ENCODE assay signal across 15 cellular contexts in the genomic region with DNA sequence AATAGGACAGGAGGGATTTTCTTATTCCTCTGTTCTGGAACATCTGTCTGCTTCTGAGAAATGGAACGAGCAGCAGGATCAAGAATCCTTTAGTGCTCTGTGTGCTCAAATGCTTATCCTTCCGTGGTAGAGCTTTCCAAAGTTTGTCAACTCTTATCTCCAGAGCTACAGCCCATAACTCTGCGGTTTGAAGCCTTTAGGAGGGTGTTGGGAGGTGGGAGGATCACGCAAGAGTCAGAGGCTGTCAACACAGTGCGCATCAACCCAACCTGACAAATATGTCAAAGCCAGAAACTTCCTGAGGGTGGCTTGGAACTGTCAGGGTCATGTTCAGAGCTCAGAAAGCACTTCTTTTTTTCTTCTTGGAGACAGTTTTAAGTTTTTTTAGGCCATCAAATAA.
DNase-seq lines count a peak whose midpoint lies in the region; ATAC-seq, FAIRE-seq and TF ChIP-seq lines count a peak whose summit lies in the region.
"Had no signal": no experiment of that assay in that cellular context is flagged by ENCODE, and none has a peak within 500 bp of the region (broad histone marks: within the 10 kb centered on the region; RNA-seq: fewer than 3 reads in every experiment).

No MANE protein-coding gene starts in this region.

- no peaks in the 10 kb centered on the region for H3K9me3 ChIP-seq in astrocyte (ENCODE audit: insufficient read depth, low read depth, low read length)
- no peaks in the 10 kb centered on the region for H3K9me3 ChIP-seq in right cardiac atrium (ENCODE audit: control insufficient read depth, low read length)
- no peaks in the 10 kb centered on the region for H3K9me3 ChIP-seq in thyroid gland
- no peaks in the 10 kb centered on the region for H3K9me3 ChIP-seq in trophoblast cell (ENCODE audit: insufficient read depth, low read depth, low read length)
- H3K9me3 ChIP-seq in pancreas: no peaks in the 10 kb centered on the region
- H3K9me3 ChIP-seq: SJCRH30 had no signal

- H2BK12ac ChIP-seq in trophoblast cell (ENCODE audit: low read length): no peak overlapping the region

- H3K14ac ChIP-seq in trophoblast cell (ENCODE audit: low read length): no peak overlapping the region

- H3K4me3 ChIP-seq in astrocyte (ENCODE audit: insufficient read depth, low read depth, low read length) (no peak overlapping the region), right cardiac atrium (ENCODE audit: low read length) (no peak overlapping the region), thyroid gland (replicated peaks in 1 of 3) (no peak overlapping the region), trophoblast cell (ENCODE audit: low read depth, low read length) (no peak overlapping the region), pancreas (no peak overlapping the region)
- H3K4me3 ChIP-seq: SJCRH30 had no signal

- H3K36me3 Mint-ChIP-seq in astrocyte (ENCODE audit: low read depth, unreplicated experiment): peaks cover 9% of the 10 kb centered on the region
- H3K36me3 Mint-ChIP-seq: activated CD4-positive, alpha-beta memory T cell treated with anti-CD3 and anti-CD28 coated beads for 36 hours; activated naive CD8-positive, alpha-beta T cell treated with anti-CD3 and anti-CD28 coated beads, Interleukin-2, amount 10 ng/mL, durations not matched to agents 7 days and 5 days had no signal

- intact Hi-C loops in right cardiac atrium (cut with DNase I) (loop anchor here in 1 of 4 donors (10.0 kb wide), 1 partner anchor 97 kb away; a partner anchor contains a TSS), thyroid gland (cut with DNase I) (no loop called here), pancreas (cut with DNase I) (no loop called here)

- no peak overlapping the region for H2BK5ac ChIP-seq in trophoblast cell (ENCODE audit: low read depth, low read length, poor library complexity)

- H4K8ac ChIP-seq in trophoblast cell (ENCODE audit: low read depth, low read length): no peak overlapping the region

- H3K4me2 ChIP-seq in astrocyte (ENCODE audit: low read length) (peak overlapping the region; percentile 67), trophoblast cell (ENCODE audit: low read length) (no peak overlapping the region)

- no peaks in the 10 kb centered on the region for H4K20me1 ChIP-seq in astrocyte (ENCODE audit: insufficient read depth, low read length)

- H4K91ac ChIP-seq in trophoblast cell (ENCODE audit: low read depth, low read length): no peak overlapping the region

- H3K9ac ChIP-seq in astrocyte (ENCODE audit: low read length): peak overlapping the region; percentile 80
- no peak overlapping the region for H3K9ac ChIP-seq in trophoblast cell (ENCODE audit: low read length)

- H2AFZ ChIP-seq in astrocyte (ENCODE audit: low read depth, low read length): no peak overlapping the region
- H2AFZ ChIP-seq in trophoblast cell (ENCODE audit: insufficient read depth, low read length, poor library complexity): no peak overlapping the region

- no peak overlapping the region for H3K18ac ChIP-seq in trophoblast cell (ENCODE audit: low read length)

- peak; percentile 34 to 48 for ATAC-seq in right cardiac atrium
- ATAC-seq in pancreas: no peak

- H3K27me3 Mint-ChIP-seq in astrocyte (ENCODE audit: low read depth, unreplicated experiment): no peaks in the 10 kb centered on the region
- H3K27me3 Mint-ChIP-seq: activated CD4-positive, alpha-beta memory T cell treated with anti-CD3 and anti-CD28 coated beads for 36 hours; activated naive CD8-positive, alpha-beta T cell treated with anti-CD3 and anti-CD28 coated beads, Interleukin-2, amount 10 ng/mL, durations not matched to agents 7 days and 5 days had no signal

- no peak overlapping the region for H2BK120ac ChIP-seq in trophoblast cell (ENCODE audit: insufficient read depth, low read length, poor library complexity)

- no peaks in the 10 kb centered on the region for H3K9me3 Mint-ChIP-seq in astrocyte (ENCODE audit: unreplicated experiment)
- H3K9me3 Mint-ChIP-seq: activated CD4-positive, alpha-beta memory T cell treated with anti-CD3 and anti-CD28 coated beads for 36 hours; activated naive CD8-positive, alpha-beta T cell treated with anti-CD3 and anti-CD28 coated beads, Interleukin-2, amount 10 ng/mL, durations not matched to agents 7 days and 5 days had no signal

- H3K36me3 ChIP-seq in astrocyte (ENCODE audit: insufficient read depth, low read length): peaks cover 29% of the 10 kb centered on the region
- H3K36me3 ChIP-seq in thyroid gland: peaks cover 0 to 4% of the 10 kb centered on the region in 2 donors
- peaks cover 9 to 29% of the 10 kb centered on the region in 2 experiments for H3K36me3 ChIP-seq in trophoblast cell (ENCODE audit: control insufficient read depth in 1 of 2, insufficient read depth in 2 of 2, low read length in 2 of 2)
- no peaks in the 10 kb centered on the region for H3K36me3 ChIP-seq in pancreas

- no peak overlapping the region for H2AK5ac ChIP-seq in trophoblast cell (ENCODE audit: low read length)

- no peak for TF ChIP-seq POLR2A in thyroid gland (IDR thresholded peaks at IDR 0.05)
- no peak for TF ChIP-seq POLR2A in H54 (IDR thresholded peaks at IDR 0.05; ENCODE audit: low read depth, low read length)

- no peak for TF ChIP-seq CTCF in astrocyte (IDR thresholded peaks at IDR 0.05; ENCODE audit: insufficient read depth, low read depth, low read length)
- no peak for TF ChIP-seq CTCF in thyroid gland (IDR thresholded peaks at IDR 0.05)
- no peak for TF ChIP-seq CTCF in pancreas (IDR thresholded peaks at IDR 0.05)

- H3K4me1 Mint-ChIP-seq in astrocyte (ENCODE audit: low read depth, unreplicated experiment): peaks cover 24% of the 10 kb centered on the region
- H3K4me1 Mint-ChIP-seq: activated naive CD8-positive, alpha-beta T cell treated with anti-CD3 and anti-CD28 coated beads, Interleukin-2, amount 10 ng/mL, durations not matched to agents 7 days and 5 days had no signal

- FAIRE-seq in astrocyte (lab: Jason Lieb, UNC) (no peak), pancreas (lab: Jason Lieb, UNC) (no peak), H54 (lab: Jason Lieb, UNC) (no peak)
- FAIRE-seq: islet of Langerhans had no signal

- H3K27ac ChIP-seq in astrocyte (ENCODE audit: low read depth, low read length) (peak overlapping the region; percentile 92), right cardiac atrium (ENCODE audit: low read length) (no peak overlapping the region), thyroid gland (peak overlapping the region in 2 of 3 donors; percentile 19 to 74), trophoblast cell (ENCODE audit: low read depth, low read length) (no peak overlapping the region), pancreas (no peak overlapping the region)
- H3K27ac ChIP-seq: SJCRH30 had no signal

- DNase-seq in M059J (ENCODE audit: low read depth) (peak; percentile 81), astrocyte (ENCODE audit: low read depth) (peak; percentile 83), right cardiac atrium (no peak), thyroid gland (no peak), trophoblast cell (no peak), pancreas (no peak), SKM-1 treated with dmso at 0.1 percent for 144 hours (lab: John Stamatoyannopoulos, UW; ENCODE audit: unreplicated experiment) (no peak), H54 (ENCODE audit: insufficient read length, low spot score) (no peak)
- DNase-seq: activated CD4-positive, alpha-beta memory T cell treated with anti-CD3 and anti-CD28 coated beads for 36 hours; activated naive CD8-positive, alpha-beta T cell treated with anti-CD3 and anti-CD28 coated beads, Interleukin-2, amount 10 ng/mL, durations not matched to agents 7 days and 5 days; DMS153; occipital lobe; stimulated activated CD4-positive, alpha-beta T cell treated with anti-CD3 and anti-CD28 coated beads, Interleukin-4, amount 100 ng/mL, for 1 hour had no signal

- H4K12ac ChIP-seq in trophoblast cell (ENCODE audit: low read depth, low read length): no peak overlapping the region

- peak overlapping the region; percentile 97 for H3K27ac Mint-ChIP-seq in astrocyte (ENCODE audit: unreplicated experiment)
- H3K27ac Mint-ChIP-seq: activated CD4-positive, alpha-beta memory T cell treated with anti-CD3 and anti-CD28 coated beads for 36 hours; activated naive CD8-positive, alpha-beta T cell treated with anti-CD3 and anti-CD28 coated beads, Interleukin-2, amount 10 ng/mL, durations not matched to agents 7 days and 5 days had no signal

- H3K4ac ChIP-seq in trophoblast cell (ENCODE audit: low read depth, low read length): no peak overlapping the region

- WGBS in right cardiac atrium: 44% methylated on average over 5 of the region's 5 CpGs
- 51 to 71% methylated on average over 5 of the region's 5 CpGs for WGBS in thyroid gland, 2 donors
- no CpG with 5 or more reads among the region's 5 CpGs for WGBS in trophoblast cell (ENCODE audit: extremely low coverage, insufficient coverage, insufficient read length)
- 64 to 68% methylated on average over 5 of the region's 5 CpGs for WGBS in pancreas, 2 donors

- no peak overlapping the region for H3K23ac ChIP-seq in trophoblast cell (ENCODE audit: low read length)

- no peaks in the 10 kb centered on the region for H3K79me1 ChIP-seq in trophoblast cell (ENCODE audit: low read length)

- peak overlapping the region; percentile 12 for H3K4me3 Mint-ChIP-seq in astrocyte (ENCODE audit: unreplicated experiment)
- H3K4me3 Mint-ChIP-seq: activated CD4-positive, alpha-beta memory T cell treated with anti-CD3 and anti-CD28 coated beads for 36 hours; activated naive CD8-positive, alpha-beta T cell treated with anti-CD3 and anti-CD28 coated beads, Interleukin-2, amount 10 ng/mL, durations not matched to agents 7 days and 5 days had no signal

- H3K27me3 ChIP-seq in astrocyte (ENCODE audit: insufficient read depth, low read length) (no peaks in the 10 kb centered on the region), right cardiac atrium (ENCODE audit: control insufficient read depth, insufficient read depth) (no peaks in the 10 kb centered on the region), thyroid gland (no peaks in the 10 kb centered on the region), trophoblast cell (ENCODE audit: insufficient read depth, low read length) (no peaks in the 10 kb centered on the region), pancreas (no peaks in the 10 kb centered on the region)
- H3K27me3 ChIP-seq: SJCRH30 had no signal

- H3K79me2 ChIP-seq in astrocyte (ENCODE audit: insufficient read depth, low read length) (peaks cover 65% of the 10 kb centered on the region), trophoblast cell (ENCODE audit: control insufficient read depth, insufficient read depth, low read length, poor library complexity) (peaks cover 4% of the 10 kb centered on the region)

- H3K4me1 ChIP-seq in astrocyte (ENCODE audit: insufficient read depth, low read length) (peaks cover 78% of the 10 kb centered on the region), right cardiac atrium (ENCODE audit: control insufficient read depth, insufficient read depth, low read length) (peaks cover 8% of the 10 kb centered on the region), thyroid gland (peaks cover 30 to 44% of the 10 kb centered on the region in 2 donors), trophoblast cell (ENCODE audit: control insufficient read depth in 1 of 2, insufficient read depth in 2 of 2, low read length in 2 of 2) (peaks cover 7 to 13% of the 10 kb centered on the region in 2 experiments), pancreas (peaks cover 0 to 3% (median 0%) of the 10 kb centered on the region in 3 donors)

Comparison
In these comparisons a context has a peak if more than half of its experiments do, and no peak if none do; other contexts are left out.
1. DNase-seq: peak in M059J (single experiment) and astrocyte (single experiment); none in right cardiac atrium (0 of 3), thyroid gland (0 of 2), trophoblast cell (0 of 2), pancreas (0 of 6), SKM-1 treated with dmso at 0.1 percent for 144 hours (single experiment) and H54 (single experiment).
2. H3K27ac ChIP-seq: peak in astrocyte (single experiment) and thyroid gland (2 of 3); none in right cardiac atrium (single experiment), trophoblast cell (single experiment) and pancreas (0 of 4).
3. ATAC-seq: peak in right cardiac atrium (2 of 2); none in pancreas (0 of 4).